Comparison of ENCODE assay signal across 10 cellular contexts in genomic region chr18:10926565-10927194, GRCh38.
A peak's percentile ranks its signal among the peaks of the same experiment; 100 is the strongest.
DNase-seq lines count a peak whose midpoint lies in the region; ATAC-seq and TF ChIP-seq lines count a peak whose summit lies in the region.
"Had no signal": no experiment of that assay in that cellular context is flagged by ENCODE, and none has a peak within 500 bp of the region (broad histone marks: within the 10 kb centered on the region; RNA-seq: fewer than 3 reads in every experiment).

No MANE protein-coding gene starts in this region.

- H3K36me3 ChIP-seq in BLaER1 = no peaks in the 10 kb centered on the region
- no peaks in the 10 kb centered on the region for H3K36me3 ChIP-seq in esophagus (ENCODE audit: control insufficient read depth in 2 of 2, insufficient read depth in 2 of 2, low read length in 1 of 2)
- no peaks in the 10 kb centered on the region for H3K36me3 ChIP-seq in osteoblast (ENCODE audit: insufficient read depth, low read length)

- 39 to 41% methylated on average over 14 of the region's 14 CpGs for WGBS in esophagus, 2 donors

- H3K4me3 Mint-ChIP-seq in activated CD4-positive, alpha-beta memory T cell treated with anti-CD3 and anti-CD28 coated beads for 36 hours = no peak overlapping the region

- H3K9me3 ChIP-seq in BLaER1 = no peaks in the 10 kb centered on the region
- H3K9me3 ChIP-seq in esophagus (ENCODE audit: control insufficient read depth in 2 of 2, insufficient read depth in 1 of 2, low read depth in 1 of 2, low read length in 1 of 2) = no peaks in the 10 kb centered on the region
- H3K9me3 ChIP-seq in osteoblast (ENCODE audit: low read depth, low read length) = no peaks in the 10 kb centered on the region

- no peak for TF ChIP-seq CTCF in osteoblast (IDR thresholded peaks at IDR 0.05; ENCODE audit: extremely low read depth, low read depth, low read length)

- H3K4me3 ChIP-seq in BLaER1 = no peak overlapping the region
- H3K4me3 ChIP-seq in esophagus (ENCODE audit: low read depth in 1 of 2, low read length in 2 of 2) = no peak overlapping the region
- peak overlapping the region; percentile 9 for H3K4me3 ChIP-seq in osteoblast (ENCODE audit: insufficient read depth, low read length)

- intact Hi-C loops in activated CD4-positive, alpha-beta memory T cell treated with anti-CD3 and anti-CD28 coated beads for 36 hours (cut with micrococcal nuclease) = no loop called here

- peak overlapping the region; percentile 45 for H3K4me2 ChIP-seq in BLaER1
- H3K4me2 ChIP-seq in osteoblast (ENCODE audit: insufficient read depth, low read length) = peak overlapping the region; percentile 57

- no peaks in the 10 kb centered on the region for H3K27me3 Mint-ChIP-seq in activated CD4-positive, alpha-beta memory T cell treated with anti-CD3 and anti-CD28 coated beads for 36 hours

- CTCF ChIA-PET in activated CD4-positive, alpha-beta memory T cell treated with anti-CD3 and anti-CD28 coated beads for 36 hours (lab: Charles Lee) = no interaction called here

- no peaks in the 10 kb centered on the region for H4K20me1 ChIP-seq in BLaER1
- no peaks in the 10 kb centered on the region for H4K20me1 ChIP-seq in osteoblast (ENCODE audit: insufficient read depth, low read length)

- no peaks in the 10 kb centered on the region for H3K27me3 ChIP-seq in BLaER1
- H3K27me3 ChIP-seq in esophagus (ENCODE audit: control insufficient read depth in 1 of 2, insufficient read depth in 2 of 2, low read length in 2 of 2) = no peaks in the 10 kb centered on the region
- no peaks in the 10 kb centered on the region for H3K27me3 ChIP-seq in osteoblast (ENCODE audit: insufficient read depth, low read length)

- ATAC-seq in HG03432 (IDR thresholded peaks at IDR 0.05; ENCODE audit: unreplicated experiment) = no peak
- no peak for ATAC-seq in GM18858 (IDR thresholded peaks at IDR 0.05; ENCODE audit: unreplicated experiment)

- no peak overlapping the region for H3K27ac Mint-ChIP-seq in activated CD4-positive, alpha-beta memory T cell treated with anti-CD3 and anti-CD28 coated beads for 36 hours

- peak overlapping the region; percentile 1; the same call in 1 of the 2 replicates for H3K27ac ChIP-seq in BLaER1
- H3K27ac ChIP-seq in esophagus (ENCODE audit: low read depth in 2 of 2, low read length in 1 of 2) = peak overlapping the region; percentile 3 to 70
- peak overlapping the region; percentile 72 for H3K27ac ChIP-seq in osteoblast (ENCODE audit: low read depth, low read length)

- POLR2A ChIA-PET in activated CD4-positive, alpha-beta memory T cell treated with anti-CD3 and anti-CD28 coated beads for 36 hours (lab: Charles Lee) = no interaction called here

- DNase-seq in LHCN-M2 (ENCODE audit: low read depth) (peak; percentile 92), osteoblast (ENCODE audit: insufficient read length, low spot score, missing footprints) (no peak), D341Med (ENCODE audit: low spot score) (no peak)
- no peak for DNase-seq in activated CD4-positive, alpha-beta memory T cell treated with anti-CD3 and anti-CD28 coated beads for 36 hours
- DNase-seq: activated CD4-positive, alpha-beta T cell treated with anti-CD3 and anti-CD28 coated beads for 4 hours; NCI-H69 had no signal

- no peaks in the 10 kb centered on the region for H3K4me1 Mint-ChIP-seq in activated CD4-positive, alpha-beta memory T cell treated with anti-CD3 and anti-CD28 coated beads for 36 hours (ENCODE audit: low read depth)

- no peaks in the 10 kb centered on the region for H3K36me3 Mint-ChIP-seq in activated CD4-positive, alpha-beta memory T cell treated with anti-CD3 and anti-CD28 coated beads for 36 hours

- no peaks in the 10 kb centered on the region for H3K79me2 ChIP-seq in osteoblast (ENCODE audit: insufficient read depth, low read length)

- H2AFZ ChIP-seq in osteoblast (ENCODE audit: low read length) = no peak overlapping the region

- no peaks in the 10 kb centered on the region for H3K9me3 Mint-ChIP-seq in activated CD4-positive, alpha-beta memory T cell treated with anti-CD3 and anti-CD28 coated beads for 36 hours

- no peak overlapping the region for H3K9ac ChIP-seq in BLaER1

- H3K4me1 ChIP-seq in BLaER1 = peaks cover 23% of the 10 kb centered on the region
- H3K4me1 ChIP-seq in esophagus (ENCODE audit: control insufficient read depth in 2 of 2, insufficient read depth in 2 of 2, low read length in 1 of 2) = no peaks in the 10 kb centered on the region
- H3K4me1 ChIP-seq in osteoblast (ENCODE audit: insufficient read depth, low read length) = peaks cover 27% of the 10 kb centered on the region

Comparison
In these comparisons a context has a peak if more than half of its experiments do, and no peak if none do; other contexts are left out.
1. H3K27ac ChIP-seq: peak in every context shown above with its lines; median percentile 72 in osteoblast; 36 in esophagus; 1 in BLaER1.